15 cellular contexts compared by ENCODE assay signal in the genomic region with DNA sequence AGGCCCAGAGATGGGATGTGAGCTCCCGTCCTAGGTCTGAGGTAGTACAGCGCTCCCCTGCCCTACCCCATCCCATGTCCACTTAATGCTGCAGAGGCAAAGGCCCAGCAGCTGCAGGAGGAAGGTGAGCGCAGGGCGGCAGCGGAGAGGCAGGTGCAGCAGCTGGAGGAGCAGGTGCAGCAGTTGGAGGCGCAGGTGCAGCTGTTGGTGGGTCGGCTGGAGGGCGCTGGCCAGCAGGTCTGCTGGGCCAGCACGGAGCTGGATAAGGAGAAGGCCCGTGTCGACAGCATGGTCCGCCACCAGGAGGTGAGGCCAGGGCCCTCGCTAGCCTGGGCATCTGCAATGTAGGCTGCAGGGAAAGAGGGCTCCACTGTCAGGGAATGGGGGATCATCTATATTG.
"Had no signal": no experiment of that assay in that cellular context is flagged by ENCODE, and none has a peak within 500 bp of the region (broad histone marks: within the 10 kb centered on the region; RNA-seq: fewer than 3 reads in every experiment).

No MANE protein-coding gene starts in this region.

- H3K27me3 Mint-ChIP-seq: activated CD4-positive, alpha-beta memory T cell treated with anti-CD3 and anti-CD28 coated beads for 36 hours; activated naive CD8-positive, alpha-beta T cell treated with anti-CD3 and anti-CD28 coated beads, Interleukin-2, amount 10 ng/mL, durations not matched to agents 7 days and 5 days; naive thymus-derived CD4-positive, alpha-beta T cell; progenitor cell of endocrine pancreas; stimulated activated memory B cell treated with anti-CD40 and anti-IgM and Interleukin-4, amounts not matched to agents 10 μg/mL and 1 μg/mL and 100 μg/mL, for 72 hours had no signal

- H3K4me1 Mint-ChIP-seq: naive thymus-derived CD4-positive, alpha-beta T cell; stimulated activated memory B cell treated with anti-CD40 and anti-IgM and Interleukin-4, amounts not matched to agents 10 μg/mL and 1 μg/mL and 100 μg/mL, for 72 hours had no signal

- H3K36me3 Mint-ChIP-seq: activated CD4-positive, alpha-beta memory T cell treated with anti-CD3 and anti-CD28 coated beads for 36 hours; activated naive CD8-positive, alpha-beta T cell treated with anti-CD3 and anti-CD28 coated beads, Interleukin-2, amount 10 ng/mL, durations not matched to agents 7 days and 5 days had no signal

- H3K4me3 Mint-ChIP-seq: activated CD4-positive, alpha-beta memory T cell treated with anti-CD3 and anti-CD28 coated beads for 36 hours; activated naive CD8-positive, alpha-beta T cell treated with anti-CD3 and anti-CD28 coated beads, Interleukin-2, amount 10 ng/mL, durations not matched to agents 7 days and 5 days; naive thymus-derived CD4-positive, alpha-beta T cell; stimulated activated memory B cell treated with anti-CD40 and anti-IgM and Interleukin-4, amounts not matched to agents 10 μg/mL and 1 μg/mL and 100 μg/mL, for 72 hours had no signal

- H3K9me3 Mint-ChIP-seq: activated CD4-positive, alpha-beta memory T cell treated with anti-CD3 and anti-CD28 coated beads for 36 hours; activated naive CD8-positive, alpha-beta T cell treated with anti-CD3 and anti-CD28 coated beads, Interleukin-2, amount 10 ng/mL, durations not matched to agents 7 days and 5 days; naive thymus-derived CD4-positive, alpha-beta T cell; stimulated activated memory B cell treated with anti-CD40 and anti-IgM and Interleukin-4, amounts not matched to agents 10 μg/mL and 1 μg/mL and 100 μg/mL, for 72 hours had no signal

- DNase-seq: activated CD4-positive, alpha-beta memory T cell treated with anti-CD3 and anti-CD28 coated beads for 36 hours; activated gamma-delta T cell treated with Interleukin-2 at 50 U/mL for 16 hours; activated naive CD8-positive, alpha-beta T cell treated with anti-CD3 and anti-CD28 coated beads, Interleukin-2, amount 10 ng/mL, durations not matched to agents 7 days and 5 days; activated T-cell treated with anti-CD3 and anti-CD28 coated beads, Interleukin-2, amount 50 U/mL, for 48 hours; anterior cingulate cortex; cerebellar nuclear complex; hypothalamus; naive thymus-derived CD4-positive, alpha-beta T cell; occipital lobe; right cardiac atrium; substantia nigra; T1000; transverse colon had no signal

- ATAC-seq: right cardiac atrium; stimulated activated memory B cell treated with anti-CD40 and anti-IgM and Interleukin-4, amounts not matched to agents 10 μg/mL and 1 μg/mL and 100 μg/mL, for 72 hours had no signal

- H3K27ac Mint-ChIP-seq: activated CD4-positive, alpha-beta memory T cell treated with anti-CD3 and anti-CD28 coated beads for 36 hours; activated naive CD8-positive, alpha-beta T cell treated with anti-CD3 and anti-CD28 coated beads, Interleukin-2, amount 10 ng/mL, durations not matched to agents 7 days and 5 days; naive thymus-derived CD4-positive, alpha-beta T cell; progenitor cell of endocrine pancreas; stimulated activated memory B cell treated with anti-CD40 and anti-IgM and Interleukin-4, amounts not matched to agents 10 μg/mL and 1 μg/mL and 100 μg/mL, for 72 hours had no signal
